Comparison of ENCODE assay signal across 28 cellular contexts in the genomic region with DNA sequence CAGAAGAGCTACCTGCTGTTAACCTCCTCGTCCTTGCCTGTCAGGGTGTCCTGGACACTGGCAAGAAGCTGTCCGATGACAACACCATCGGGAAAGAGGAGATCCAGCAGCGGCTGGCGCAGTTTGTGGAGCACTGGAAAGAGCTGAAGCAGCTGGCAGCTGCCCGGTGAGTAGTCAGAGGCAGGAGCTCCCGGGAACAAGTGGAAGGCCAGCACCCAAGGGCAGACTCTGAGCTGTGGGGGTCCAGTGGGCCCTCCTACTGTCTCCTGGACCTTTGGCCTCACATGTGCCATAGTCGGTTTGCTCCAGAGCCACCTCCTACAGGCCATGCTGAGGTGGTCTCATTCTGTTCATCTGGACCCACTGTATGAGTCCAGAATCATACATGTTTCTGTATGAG.
"Had no signal": no experiment of that assay in that cellular context is flagged by ENCODE, and none has a peak within 500 bp of the region (broad histone marks: within the 10 kb centered on the region; RNA-seq: fewer than 3 reads in every experiment).

No MANE protein-coding gene starts in this region.

- ATAC-seq: natural killer cell; stimulated activated naive CD8-positive, alpha-beta T cell treated with anti-CD3 and anti-CD28 coated beads, Interleukin-15, amount 100 ng/mL, for 72 hours had no signal

- H3K27me3 ChIP-seq: neural progenitor cell, neutrophil, ovary, right atrium auricular region, right lobe of liver, tibial nerve, uterus had no signal

- H3K4me3 ChIP-seq: left ventricle myocardium inferior, lung, neural progenitor cell, ovary, right atrium auricular region, right lobe of liver, smooth muscle cell, tibial nerve, uterus had no signal

- H3K9me3 Mint-ChIP-seq: immature natural killer cell; mesothelial cell of epicardium; naive B cell; natural killer cell; nephron progenitor cell; neural progenitor cell; stimulated activated naive CD8-positive, alpha-beta T cell treated with anti-CD3 and anti-CD28 coated beads, Interleukin-15, amount 100 ng/mL, for 72 hours; type B pancreatic cell had no signal

- DNase-seq: hippocampal formation; immature natural killer cell; kidney; left ventricle myocardium inferior; mesendoderm; naive B cell; natural killer cell; nephron progenitor cell; occipital lobe; ovary; right lobe of liver; stimulated activated CD4-positive, alpha-beta T cell treated with anti-CD3 and anti-CD28 coated beads, Interleukin-12 subunit alpha, Interleukin-12 subunit beta, amount 100 ng/mL, for 4 hours; stimulated activated CD4-positive, alpha-beta T cell treated with anti-CD3 and anti-CD28 coated beads, Interleukin-15, amount 100 ng/mL, for 24 hours; stimulated activated CD4-positive, alpha-beta T cell treated with anti-CD3 and anti-CD28 coated beads, Interleukin-2, amount 100 ng/mL, for 24 hours; stimulated activated CD4-positive, alpha-beta T cell treated with anti-CD3 and anti-CD28 coated beads, Interleukin-4, amount 100 ng/mL, for 1 hour; stimulated activated naive CD4-positive, alpha-beta T cell treated with Interleukin-2 at 50 U/mL for 16 hours; stimulated activated naive CD8-positive, alpha-beta T cell treated with anti-CD3 and anti-CD28 coated beads, Interleukin-15, amount 100 ng/mL, for 72 hours; substantia nigra; uterus had no signal

- H3K4me1 ChIP-seq: left ventricle myocardium inferior, neural progenitor cell, right atrium auricular region, right lobe of liver, tibial nerve, uterus had no signal

- H3K4me3 Mint-ChIP-seq: immature natural killer cell; mesothelial cell of epicardium; naive B cell; natural killer cell; nephron progenitor cell; neural progenitor cell; stimulated activated naive CD8-positive, alpha-beta T cell treated with anti-CD3 and anti-CD28 coated beads, Interleukin-15, amount 100 ng/mL, for 72 hours; type B pancreatic cell had no signal

- H3K36me3 ChIP-seq: neural progenitor cell, ovary, uterus had no signal

- H3K9me3 ChIP-seq: left ventricle myocardium inferior, neutrophil, ovary, right atrium auricular region, right lobe of liver, tibial nerve, uterus had no signal

- H3K4me1 Mint-ChIP-seq: immature natural killer cell; mesothelial cell of epicardium; naive B cell; natural killer cell; nephron progenitor cell; neural progenitor cell; stimulated activated naive CD8-positive, alpha-beta T cell treated with anti-CD3 and anti-CD28 coated beads, Interleukin-15, amount 100 ng/mL, for 72 hours had no signal

- H3K27ac Mint-ChIP-seq: mesothelial cell of epicardium; natural killer cell; nephron progenitor cell; neural progenitor cell; stimulated activated naive CD8-positive, alpha-beta T cell treated with anti-CD3 and anti-CD28 coated beads, Interleukin-15, amount 100 ng/mL, for 72 hours; type B pancreatic cell had no signal

- H2AFZ ChIP-seq: neural progenitor cell had no signal

- H3K27me3 Mint-ChIP-seq: naive B cell; progenitor cell of endocrine pancreas; stimulated activated naive CD8-positive, alpha-beta T cell treated with anti-CD3 and anti-CD28 coated beads, Interleukin-15, amount 100 ng/mL, for 72 hours; type B pancreatic cell had no signal

- H3K4me2 ChIP-seq: neural progenitor cell, smooth muscle cell had no signal

- H3K27ac ChIP-seq: left ventricle myocardium inferior, neural progenitor cell, neutrophil, ovary, right atrium auricular region, right lobe of liver, tibial nerve, uterus had no signal
